Comparison of ENCODE assay signal across 9 cellular contexts in genomic region chr19:18001837-18002345, GRCh38. TPM values are rescaled to one million over a fixed set of nuclear protein-coding genes. Genes with fewer than 3 reads are reported as not detected.
A peak's percentile ranks its signal among the peaks of the same experiment; 100 is the strongest.
DNase-seq lines count a peak whose midpoint lies in the region; ATAC-seq and TF ChIP-seq lines count a peak whose summit lies in the region.
"Had no signal": no experiment of that assay in that cellular context is flagged by ENCODE, and none has a peak within 500 bp of the region (broad histone marks: within the 10 kb centered on the region; RNA-seq: fewer than 3 reads in every experiment).

No MANE protein-coding gene starts in this region.

- no peaks in the 10 kb centered on the region for H3K36me3 ChIP-seq in adrenal gland (replicated peaks in 1 of 2)
- no peaks in the 10 kb centered on the region for H3K36me3 ChIP-seq in right lobe of liver
- H3K36me3 ChIP-seq in thymus (ENCODE audit: control insufficient read depth, insufficient read depth), result no peaks in the 10 kb centered on the region

- peak overlapping the region in 4 of 5 donors; percentile 61 to 93 (median 76) for H3K27ac ChIP-seq in adrenal gland
- peak overlapping the region; percentile 69 to 93 (median 84) for H3K27ac ChIP-seq in right lobe of liver
- H3K27ac ChIP-seq in thymus (ENCODE audit: low read depth), result peak overlapping the region; percentile 92

- peak overlapping the region; percentile 87 for H3K27ac Mint-ChIP-seq in activated T-cell treated with anti-CD3 and anti-CD28 coated beads, Interleukin-2, amount 50 U/mL, for 24 hours

- WGBS in adrenal gland, 4 donors, result 41 to 55% (median 46%) methylated on average over 2 to 12 of the region's 12 CpGs
- 39% methylated on average over 3 of the region's 12 CpGs for whole genome bisulfite sequencing in right lobe of liver (ENCODE audit: insufficient coverage, low coverage, low lambda C conversion rate, missing lambda C conversion rate)
- WGBS in thymus, result 21% methylated on average over 12 of the region's 12 CpGs

- H3K9me3 Mint-ChIP-seq in activated T-cell treated with anti-CD3 and anti-CD28 coated beads, Interleukin-2, amount 50 U/mL, for 24 hours, result no peaks in the 10 kb centered on the region
- H3K9me3 Mint-ChIP-seq: activated naive CD4-positive, alpha-beta T cell treated with anti-CD3 and anti-CD28 coated beads, Interleukin-2, amount 50 U/mL, for 72 hours had no signal

- peak overlapping the region; percentile 88 for H3K4me3 Mint-ChIP-seq in activated T-cell treated with anti-CD3 and anti-CD28 coated beads, Interleukin-2, amount 50 U/mL, for 24 hours

- TF ChIP-seq POLR2A in adrenal gland (IDR thresholded peaks at IDR 0.05) (no peak), right lobe of liver (IDR thresholded peaks at IDR 0.05) (no peak)

- TF ChIP-seq CTCF in adrenal gland (IDR thresholded peaks at IDR 0.05), result no peak
- TF ChIP-seq CTCF in right lobe of liver (IDR thresholded peaks at IDR 0.05), result no peak

- H3K27me3 ChIP-seq in adrenal gland (no peaks in the 10 kb centered on the region), right lobe of liver (no peaks in the 10 kb centered on the region), thymus (ENCODE audit: control insufficient read depth, insufficient read depth) (no peaks in the 10 kb centered on the region)

- H3K9me3 ChIP-seq in adrenal gland (replicated peaks in 1 of 3) (no peaks in the 10 kb centered on the region), right lobe of liver (no peaks in the 10 kb centered on the region), thymus (ENCODE audit: control insufficient read depth) (no peaks in the 10 kb centered on the region)

- H3K4me1 ChIP-seq in adrenal gland (replicated peaks in 1 of 2), result no peaks in the 10 kb centered on the region
- peaks cover 0 to 5% (median 1%) of the 10 kb centered on the region in 4 donors for H3K4me1 ChIP-seq in right lobe of liver
- peaks cover 15% of the 10 kb centered on the region for H3K4me1 ChIP-seq in thymus (ENCODE audit: control insufficient read depth, insufficient read depth, low read length)

- peaks cover 13% of the 10 kb centered on the region for H3K36me3 Mint-ChIP-seq in activated T-cell treated with anti-CD3 and anti-CD28 coated beads, Interleukin-2, amount 50 U/mL, for 24 hours (ENCODE audit: low read depth)

- H3K27me3 Mint-ChIP-seq in activated T-cell treated with anti-CD3 and anti-CD28 coated beads, Interleukin-2, amount 50 U/mL, for 24 hours, result no peaks in the 10 kb centered on the region

- H3K4me1 Mint-ChIP-seq in activated T-cell treated with anti-CD3 and anti-CD28 coated beads, Interleukin-2, amount 50 U/mL, for 24 hours (ENCODE audit: low read depth), result peaks cover 29% of the 10 kb centered on the region

- H3K4me3 ChIP-seq in adrenal gland (peak overlapping the region in 1 of 4 donors; percentile 71), right lobe of liver (peak overlapping the region; percentile 55 to 79 (median 55)), thymus (ENCODE audit: low read length) (peak overlapping the region; percentile 76)

- DNase-seq in activated T-cell treated with anti-CD3 and anti-CD28 coated beads, Interleukin-2, amount 50 U/mL, for 24 hours, result no peak
- no peak for DNase-seq in activated T-cell treated with anti-CD3 and anti-CD28 coated beads, Interleukin-2, amount 50 U/mL, for 48 hours
- DNase-seq in adrenal gland, result no peak
- no peak for DNase-seq in right lobe of liver
- DNase-seq in RPMI8226, result no peak

- intact Hi-C loops in adrenal gland (cut with DNase I) (no loop called here), right lobe of liver (cut with DNase I) (loop anchor here in 1 of 2 donors (5.0 kb wide), 1 partner anchor 60 kb away; no protein-coding TSS in a partner anchor)

- ATAC-seq in right lobe of liver, result no peak
- ATAC-seq in GM19351 (IDR thresholded peaks at IDR 0.05; ENCODE audit: unreplicated experiment), result no peak
- ATAC-seq in GM18861 (IDR thresholded peaks at IDR 0.05; ENCODE audit: unreplicated experiment), result no peak

RNA-seq across cellular contexts. Expression of gene ARRDC2, which starts 6.1 kb away (rescaled TPM):
- total RNA-seq in adrenal gland (10 to 100 TPM in 7 of 8 donors, 1 to 10 TPM in 1; 4.7 to 27.4 (median 17.3) TPM), right lobe of liver (10 to 100 TPM in 4 of 6 experiments, 1 to 10 TPM in 2; 3.6 to 28.5 (median 10.8) TPM)
- polyA plus RNA-seq in adrenal gland (10 to 100 TPM in 2 of 3 donors, 1 to 10 TPM in 1; 2.7 to 54.3 (median 20.8) TPM), thymus (172 TPM)

RNA-seq across cellular contexts. Expression of gene KCNN1, which starts 35.0 kb away (rescaled TPM):
- under 1 TPM in 7 of 8 donors, not detected in 1; 0.22 to 0.96 (median 0.69) TPM for total RNA-seq in adrenal gland
- under 1 TPM in 2 of 3 donors, not detected in 1; 0.16 to 0.47 TPM for polyA plus RNA-seq in adrenal gland
- not detected for total RNA-seq in right lobe of liver
- polyA plus RNA-seq in thymus, result 0.27 TPM
